ENCODE assay signal across 18 cellular contexts in genomic region chr17:60563743-60564142, GRCh38.
"Had no signal": no experiment of that assay in that cellular context is flagged by ENCODE, and none has a peak within 500 bp of the region (broad histone marks: within the 10 kb centered on the region; RNA-seq: fewer than 3 reads in every experiment).

No MANE protein-coding gene starts in this region.

- ATAC-seq: activated T-helper 17 cell treated with anti-CD3 and anti-CD28 coated beads, Interleukin-2, amount 50 U/mL, for 72 hours; left ventricle myocardium superior; natural killer cell treated with Interleukin-12 subunit alpha and Interleukin-12 subunit beta and Interleukin-15 and Interleukin-18, amount 100 ng/mL, for 72 hours; stimulated activated naive B cell treated with anti-CD40 and anti-IgM and Interleukin-4, amounts not matched to agents 10 μg/mL and 1 μg/mL and 100 μg/mL, for 72 hours; WTC11 had no signal

- H3K9me3 Mint-ChIP-seq: activated naive CD4-positive, alpha-beta T cell treated with anti-CD3 and anti-CD28 coated beads for 36 hours; natural killer cell treated with Interleukin-12 subunit alpha and Interleukin-12 subunit beta and Interleukin-15 and Interleukin-18, amount 100 ng/mL, for 72 hours; type B pancreatic cell had no signal

- H3K27ac Mint-ChIP-seq: activated naive CD4-positive, alpha-beta T cell treated with anti-CD3 and anti-CD28 coated beads for 36 hours; activated T-helper 17 cell treated with anti-CD3 and anti-CD28 coated beads, Interleukin-2, amount 50 U/mL, for 72 hours; natural killer cell treated with Interleukin-12 subunit alpha and Interleukin-12 subunit beta and Interleukin-15 and Interleukin-18, amount 100 ng/mL, for 72 hours; progenitor cell of endocrine pancreas; stimulated activated naive B cell treated with anti-CD40 and anti-IgM and Interleukin-4, amounts not matched to agents 10 μg/mL and 1 μg/mL and 100 μg/mL, for 72 hours; T-helper 1 cell treated with Interleukin-12 subunit alpha and Interleukin-12 subunit beta and Interleukin-4 antibody, amounts not matched to agents 30 μg/mL and 1 μg/mL, for 36 hours; type B pancreatic cell; WTC11 had no signal

- H3K36me3 Mint-ChIP-seq: natural killer cell treated with Interleukin-12 subunit alpha and Interleukin-12 subunit beta and Interleukin-15 and Interleukin-18, amount 100 ng/mL, for 72 hours; type B pancreatic cell had no signal

- H3K4me3 Mint-ChIP-seq: activated naive CD4-positive, alpha-beta T cell treated with anti-CD3 and anti-CD28 coated beads for 36 hours; activated T-helper 17 cell treated with anti-CD3 and anti-CD28 coated beads, Interleukin-2, amount 50 U/mL, for 72 hours; natural killer cell treated with Interleukin-12 subunit alpha and Interleukin-12 subunit beta and Interleukin-15 and Interleukin-18, amount 100 ng/mL, for 72 hours; stimulated activated naive B cell treated with anti-CD40 and anti-IgM and Interleukin-4, amounts not matched to agents 10 μg/mL and 1 μg/mL and 100 μg/mL, for 72 hours; T-helper 1 cell treated with Interleukin-12 subunit alpha and Interleukin-12 subunit beta and Interleukin-4 antibody, amounts not matched to agents 30 μg/mL and 1 μg/mL, for 36 hours; type B pancreatic cell; WTC11 had no signal

- H3K4me1 Mint-ChIP-seq: activated T-helper 17 cell treated with anti-CD3 and anti-CD28 coated beads, Interleukin-2, amount 50 U/mL, for 72 hours; stimulated activated naive B cell treated with anti-CD40 and anti-IgM and Interleukin-4, amounts not matched to agents 10 μg/mL and 1 μg/mL and 100 μg/mL, for 72 hours; WTC11 had no signal

- H3K27me3 Mint-ChIP-seq: progenitor cell of endocrine pancreas, type B pancreatic cell had no signal

- DNase-seq: activated naive CD4-positive, alpha-beta T cell treated with anti-CD3 and anti-CD28 coated beads for 36 hours; activated T-cell treated with anti-CD3 and anti-CD28 coated beads, Interleukin-2, amount 50 U/mL, for 1 hour; amygdala; dermis blood vessel endothelial cell; effector CD8-positive, alpha-beta T cell; foreskin melanocyte; hippocampal formation; left ventricle myocardium superior; stimulated activated CD4-positive, alpha-beta T cell treated with anti-CD3 and anti-CD28 coated beads, Interleukin-2, amount 100 ng/mL, for 48 hours; stimulated activated CD8-positive, alpha-beta memory T cell treated with anti-CD3 and anti-CD28 coated beads, Interleukin-4, amount 100 ng/mL, for 48 hours; stimulated activated naive B cell treated with anti-CD40 and anti-IgM and Interleukin-4, amounts not matched to agents 10 μg/mL and 1 μg/mL and 100 μg/mL, for 72 hours; T1000 had no signal
